22 cellular contexts compared by ENCODE assay signal in genomic region chr4:88109123-88109864, GRCh38. TPM values are rescaled to one million over a fixed set of nuclear protein-coding genes. Genes with fewer than 3 reads are reported as not detected.
DNase-seq lines count a peak whose midpoint lies in the region; ATAC-seq and TF ChIP-seq lines count a peak whose summit lies in the region.
"Had no signal": no experiment of that assay in that cellular context is flagged by ENCODE, and none has a peak within 500 bp of the region (broad histone marks: within the 10 kb centered on the region; RNA-seq: fewer than 3 reads in every experiment).

No MANE protein-coding gene starts in this region.

- TF ChIP-seq EP300 in esophagus muscularis mucosa (IDR thresholded peaks at IDR 0.05), result no peak

- H3K36me3 Mint-ChIP-seq in progenitor cell of endocrine pancreas (ENCODE audit: insufficient read depth), result peaks cover 2% of the 10 kb centered on the region
- H3K36me3 Mint-ChIP-seq: CD4-positive, CD25-positive, alpha-beta regulatory T cell had no signal

- POLR2A ChIA-PET in HEK293 (lab: Yijun Ruan, JAX) (no interaction called here), Panc1 (lab: Charles Lee) (no interaction called here)

- TF ChIP-seq POLR2A in body of pancreas (IDR thresholded peaks at IDR 0.05), result no peak
- TF ChIP-seq POLR2A in esophagus muscularis mucosa (IDR thresholded peaks at IDR 0.05; ENCODE audit: low read depth), result no peak

- no TSS peak for BruUV-seq in Panc1 (replicated peaks; lab: Mats Ljungman, UMichigan)

- intact Hi-C loops in Panc1 (cut with micrococcal nuclease; ENCODE audit: unreplicated experiment) (no loop called here), left colon (cut with DNase I, micrococcal nuclease) (no loop called here), body of pancreas (cut with DNase I) (no loop called here), esophagus muscularis mucosa (cut with DNase I) (no loop called here)

- H3K4me1 ChIP-seq in HEK293 (ENCODE audit: control insufficient read depth, insufficient read depth, low read length), result peaks cover 8% of the 10 kb centered on the region
- peaks cover 37% of the 10 kb centered on the region for H3K4me1 ChIP-seq in Panc1 (ENCODE audit: control insufficient read depth, insufficient read depth, low read length)
- peaks cover 26% of the 10 kb centered on the region for H3K4me1 ChIP-seq in body of pancreas
- H3K4me1 ChIP-seq in esophagus muscularis mucosa, result peaks cover 0 to 5% (median 2%) of the 10 kb centered on the region in 4 donors

- DNase-seq in Panc1 (ENCODE audit: low read depth, low spot score) (no peak), left colon (no peak), progenitor cell of endocrine pancreas (ENCODE audit: low spot score, unreplicated experiment) (no peak), GM03348 (ENCODE audit: low spot score) (no peak), body of pancreas (no peak), esophagus muscularis mucosa (ENCODE audit: extremely low spot score) (no peak)
- DNase-seq: Calu3; CD4-positive, CD25-positive, alpha-beta regulatory T cell; DMS79 treated with DMSO at 0.1 percent for 48 hours; HCEC 1CT; Karpas-422; NCI-H1417; NCI-H1930; NCI-H2171; NCI-H446 treated with DMSO at 0.1 percent for 48 hours; OCI-M1 had no signal

- H3K36me3 ChIP-seq in HEK293 (ENCODE audit: control insufficient read depth in 2 of 2, insufficient read depth in 1 of 2, low read length in 2 of 2), result no peaks in the 10 kb centered on the region
- H3K36me3 ChIP-seq in Panc1 (ENCODE audit: control insufficient read depth, insufficient read depth, low read length), result no peaks in the 10 kb centered on the region
- no peaks in the 10 kb centered on the region for H3K36me3 ChIP-seq in body of pancreas (replicated peaks in 1 of 2; ENCODE audit: insufficient read depth in 1 of 2, low read depth in 2 of 2)
- H3K36me3 ChIP-seq in esophagus muscularis mucosa, result no peaks in the 10 kb centered on the region
- H3K36me3 ChIP-seq: SJSA1 had no signal

- WGBS in body of pancreas, 2 donors, result 47 to 57% methylated on average over 5 of the region's 5 CpGs
- 80% methylated on average over 5 of the region's 5 CpGs for WGBS in esophagus muscularis mucosa

- in situ Hi-C loops in Panc1 (cut with HindIII; ENCODE audit: low pct_unique_long_range_greater_than_20kb, low sequenced_read_pairs), result no loop called here

- peaks cover 36% of the 10 kb centered on the region for H3K4me1 Mint-ChIP-seq in progenitor cell of endocrine pancreas (ENCODE audit: low read depth)
- H3K4me1 Mint-ChIP-seq: B cell; CD4-positive, CD25-positive, alpha-beta regulatory T cell had no signal

- H3K4me3 ChIP-seq in HEK293 (ENCODE audit: low read depth, low read length), result no peak overlapping the region
- no peak overlapping the region for H3K4me3 ChIP-seq in Panc1 (ENCODE audit: low read depth in 2 of 2, low read length in 2 of 2)
- H3K4me3 ChIP-seq in body of pancreas, result no peak overlapping the region
- no peak overlapping the region for H3K4me3 ChIP-seq in esophagus muscularis mucosa
- H3K4me3 ChIP-seq: GM23248, SJSA1 had no signal

- H3K27ac ChIP-seq in HEK293 (ENCODE audit: extremely low read depth, low read depth, low read length) (no peak overlapping the region), Panc1 (ENCODE audit: low read length) (0 out of 2 replicates have a peak overlapping the region, but pooled peaks have one; percentile 57), body of pancreas (no peak overlapping the region), esophagus muscularis mucosa (replicated peaks in 1 of 4) (no peak overlapping the region)
- H3K27ac ChIP-seq: GM23248, RWPE1, SJSA1 had no signal

- CTCF ChIA-PET in HEK293 (lab: Yijun Ruan, JAX) (interaction anchor here (0.7 kb wide), 1 partner anchor 467 kb away, joined by 3 read pairs; no protein-coding TSS in a partner anchor), Panc1 (lab: Charles Lee) (no interaction called here)

- H3K27me3 ChIP-seq in Panc1 (ENCODE audit: control insufficient read depth, insufficient read depth, low read length), result no peaks in the 10 kb centered on the region
- no peaks in the 10 kb centered on the region for H3K27me3 ChIP-seq in body of pancreas
- H3K27me3 ChIP-seq in esophagus muscularis mucosa, result no peaks in the 10 kb centered on the region
- H3K27me3 ChIP-seq: SJSA1 had no signal

- no peaks in the 10 kb centered on the region for H3K27me3 Mint-ChIP-seq in progenitor cell of endocrine pancreas
- H3K27me3 Mint-ChIP-seq: B cell; CD4-positive, CD25-positive, alpha-beta regulatory T cell had no signal

- H3K27ac Mint-ChIP-seq in progenitor cell of endocrine pancreas, result peak overlapping the region; percentile 95
- H3K27ac Mint-ChIP-seq: B cell; CD4-positive, CD25-positive, alpha-beta regulatory T cell had no signal

- peak; percentile 63; the same call in 1 of the 2 replicates for ATAC-seq in Panc1
- ATAC-seq in left colon, result peak; percentile 58
- ATAC-seq in body of pancreas, result no peak
- no peak for ATAC-seq in GM19467 (IDR thresholded peaks at IDR 0.05; ENCODE audit: unreplicated experiment)

- no peak overlapping the region for H3K4me3 Mint-ChIP-seq in progenitor cell of endocrine pancreas (ENCODE audit: low read depth)
- H3K4me3 Mint-ChIP-seq: B cell; CD4-positive, CD25-positive, alpha-beta regulatory T cell had no signal

- H3K9me3 Mint-ChIP-seq in progenitor cell of endocrine pancreas (ENCODE audit: low read depth), result peaks cover 10% of the 10 kb centered on the region
- H3K9me3 Mint-ChIP-seq: CD4-positive, CD25-positive, alpha-beta regulatory T cell had no signal

- H3K9me3 ChIP-seq in HEK293 (ENCODE audit: control insufficient read depth, insufficient read depth, low read depth, low read length), result no peaks in the 10 kb centered on the region
- H3K9me3 ChIP-seq in Panc1 (ENCODE audit: control insufficient read depth, insufficient read depth, low read depth, low read length), result no peaks in the 10 kb centered on the region
- H3K9me3 ChIP-seq in body of pancreas, result no peaks in the 10 kb centered on the region
- H3K9me3 ChIP-seq in esophagus muscularis mucosa, result no peaks in the 10 kb centered on the region
- H3K9me3 ChIP-seq: SJSA1 had no signal

- TF ChIP-seq CTCF in HEK293 (tag by site-specific recombination; IDR thresholded peaks at IDR 0.05) (no peak), Panc1 (IDR thresholded peaks at IDR 0.05) (no peak), progenitor cell of endocrine pancreas (IDR thresholded peaks at IDR 0.05; ENCODE audit: unreplicated experiment) (no peak), body of pancreas (IDR thresholded peaks at IDR 0.05) (no peak), esophagus muscularis mucosa (IDR thresholded peaks at IDR 0.05) (no peak)

TF ChIP-seq in HEK293, 187 proteins besides CTCF, POLR2A, EP300 and RAD21 (continues in another document):
- no peak for TF ChIP-seq TSHZ1 (tag by site-specific recombination; IDR thresholded peaks at IDR 0.05; ENCODE audit: borderline replicate concordance)
- TF ChIP-seq ZNF174 (tag by site-specific recombination; IDR thresholded peaks at IDR 0.05), result no peak

RNA-seq across cellular contexts. Expression of gene ABCG2, which starts 49.1 kb away (rescaled TPM):
- 63.3 TPM for total RNA-seq in Panc1 (2021; ENCODE audit: unreplicated experiment)
- 15.7 TPM for polyA plus RNA-seq in Panc1 (2012; ENCODE audit: insufficient read length)
- total RNA-seq in left colon, result 10 to 100 TPM; 32.5 to 36.2 TPM
- 2.3 and 2.6 TPM in 2 replicates for total RNA-seq in progenitor cell of endocrine pancreas
- total RNA-seq in body of pancreas, result 1 to 10 TPM in 1 of 2 donors, under 1 TPM in 1; 0.66 to 2.1 TPM
- 1 to 10 TPM in 3 of 4 donors, under 1 TPM in 1; 0.83 to 5.2 (median 2.7) TPM for total RNA-seq in esophagus muscularis mucosa
- total RNA-seq: B cell had no signal

Comparison
In these comparisons a context has a peak if more than half of its experiments do, and no peak if none do; other contexts are left out.
1. ATAC-seq: peak in Panc1 (single experiment) and left colon (single experiment); none in body of pancreas (single experiment) and GM19467 (single experiment).